In genomic region chr19:53795019-53795418, GRCh38 we compare ENCODE assay signal across 38 cellular contexts. TPM values are rescaled to one million over a fixed set of nuclear protein-coding genes. Genes with fewer than 3 reads are reported as not detected.
"Had no signal": no experiment of that assay in that cellular context is flagged by ENCODE, and none has a peak within 500 bp of the region (broad histone marks: within the 10 kb centered on the region; RNA-seq: fewer than 3 reads in every experiment).

No MANE protein-coding gene starts in this region.

- DNase-seq: Karpas-422, Kasumi-1, MG63, MM.1S, NCI-H1048, NCI-H1092, NCI-H1092 treated with DMSO at 0.1 percent for 48 hours, NCI-H1105, NCI-H1105 treated with DMSO at 0.1 percent for 48 hours, NCI-H1417, NCI-H1417 treated with DMSO at 0.1 percent for 48 hours, NCI-H1436, NCI-H1436 treated with DMSO at 0.1 percent for 48 hours, NCI-H146, NCI-H1694, NCI-H1694 treated with DMSO at 0.1 percent for 48 hours, NCI-H187, NCI-H187 treated with DMSO at 0.1 percent for 48 hours, NCI-H1930, NCI-H2029, NCI-H2029 treated with DMSO at 0.1 percent for 48 hours, NCI-H2081, NCI-H2081 treated with DMSO at 0.1 percent for 48 hours, NCI-H2107, NCI-H2171, NCI-H2171 treated with DMSO at 0.1 percent for 48 hours, NCI-H2227 treated with DMSO at 0.1 percent for 48 hours, NCI-H226, NCI-H345, NCI-H446, NCI-H446 treated with DMSO at 0.1 percent for 48 hours, NCI-H510A, NCI-H510A treated with DMSO at 0.1 percent for 48 hours, NCI-H524 had no signal

- H3K36me3 ChIP-seq: MG63 had no signal

- H3K27me3 ChIP-seq: MG63 had no signal

- H3K9me3 ChIP-seq: MG63 had no signal

- H3K4me3 ChIP-seq: MG63 had no signal

RNA-seq across cellular contexts. Expression of gene NLRP12, which starts 29.1 kb away (rescaled TPM):
- total RNA-seq: LHCN-M2, M059J, MCF 10A, NCI-H460 had no signal
